Comparison of ENCODE assay signal across 1 cellular context in the genomic region with DNA sequence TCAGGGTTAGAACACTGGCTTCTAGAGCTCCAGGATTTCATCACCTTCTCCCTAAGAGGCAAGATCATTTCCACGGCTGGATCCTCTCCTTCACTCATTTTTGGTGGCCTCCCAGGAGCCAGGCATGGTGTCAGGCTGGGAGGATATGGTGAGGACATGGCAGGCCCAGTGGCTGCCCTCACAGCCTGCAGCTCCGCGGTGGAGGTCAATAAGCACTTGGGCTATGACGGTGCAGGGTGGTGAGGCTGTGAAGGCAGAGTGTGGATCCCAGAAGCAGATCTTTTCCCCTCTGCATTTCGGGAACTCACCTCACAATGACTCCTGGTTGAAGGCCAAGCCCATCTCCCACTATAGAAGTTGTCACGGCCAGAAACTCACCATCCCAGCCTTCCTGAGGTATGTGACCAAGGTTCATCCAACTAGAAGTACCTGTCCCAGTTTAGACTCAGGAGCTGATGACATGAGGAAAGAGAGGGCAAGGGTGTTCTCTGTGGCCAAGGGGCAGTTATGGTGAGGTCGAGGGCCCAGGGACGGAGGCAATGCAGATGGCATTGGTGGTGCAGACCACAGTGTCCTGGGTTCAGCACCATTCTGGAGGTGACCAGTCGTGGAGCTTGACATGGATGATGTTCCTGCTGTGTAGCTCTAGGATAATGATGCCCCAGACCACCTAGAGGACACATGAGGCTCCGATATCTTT.
TF ChIP-seq lines count a peak whose summit lies in the region.

No MANE protein-coding gene starts in this region.

TF ChIP-seq in WTC11, 78 proteins besides CTCF, POLR2A, EP300 and RAD21 (continued from another document):
- TF ChIP-seq, protein P1, sequence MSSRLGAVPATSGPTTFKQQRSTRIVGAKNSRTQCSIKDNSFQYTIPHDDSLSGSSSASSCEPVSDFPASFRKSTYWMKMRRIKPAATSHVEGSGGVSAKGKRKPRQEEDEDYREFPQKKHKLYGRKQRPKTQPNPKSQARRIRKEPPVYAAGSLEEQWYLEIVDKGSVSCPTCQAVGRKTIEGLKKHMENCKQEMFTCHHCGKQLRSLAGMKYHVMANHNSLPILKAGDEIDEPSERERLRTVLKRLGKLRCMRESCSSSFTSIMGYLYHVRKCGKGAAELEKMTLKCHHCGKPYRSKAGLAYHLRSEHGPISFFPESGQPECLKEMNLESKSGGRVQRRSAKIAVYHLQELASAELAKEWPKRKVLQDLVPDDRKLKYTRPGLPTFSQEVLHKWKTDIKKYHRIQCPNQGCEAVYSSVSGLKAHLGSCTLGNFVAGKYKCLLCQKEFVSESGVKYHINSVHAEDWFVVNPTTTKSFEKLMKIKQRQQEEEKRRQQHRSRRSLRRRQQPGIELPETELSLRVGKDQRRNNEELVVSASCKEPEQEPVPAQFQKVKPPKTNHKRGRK (CRISPR knock-in tag; IDR thresholded peaks at IDR 0.05; ENCODE audit: borderline replicate concordance), result no peak
- TF ChIP-seq MYBL2 (CRISPR knock-in tag; IDR thresholded peaks at IDR 0.05), result no peak
TF ChIP-seq in WTC11: peak in this region for 0.
